In genomic region chr12:15575797-15576560, GRCh38 we compare ENCODE assay signal across 25 cellular contexts.
DNase-seq lines count a peak whose midpoint lies in the region; ATAC-seq and TF ChIP-seq lines count a peak whose summit lies in the region.
"Had no signal": no experiment of that assay in that cellular context is flagged by ENCODE, and none has a peak within 500 bp of the region (broad histone marks: within the 10 kb centered on the region; RNA-seq: fewer than 3 reads in every experiment).

No MANE protein-coding gene starts in this region.

- no peaks in the 10 kb centered on the region for H3K79me2 ChIP-seq in osteoblast (ENCODE audit: insufficient read depth, low read length)

- H3K27ac Mint-ChIP-seq in activated CD4-positive, alpha-beta T cell treated with anti-CD3 and anti-CD28 coated beads, Interleukin-2, amount 10 ng/mL, durations not matched to agents 24 days and 14 days: peak overlapping the region; percentile 60
- H3K27ac Mint-ChIP-seq in activated naive CD8-positive, alpha-beta T cell treated with anti-CD3 and anti-CD28 coated beads for 36 hours: peak overlapping the region; percentile 73
- H3K27ac Mint-ChIP-seq: nephron progenitor cell had no signal

- H3K4me3 Mint-ChIP-seq in activated CD4-positive, alpha-beta T cell treated with anti-CD3 and anti-CD28 coated beads, Interleukin-2, amount 10 ng/mL, durations not matched to agents 24 days and 14 days: no peak overlapping the region
- no peak overlapping the region for H3K4me3 Mint-ChIP-seq in activated naive CD8-positive, alpha-beta T cell treated with anti-CD3 and anti-CD28 coated beads for 36 hours
- H3K4me3 Mint-ChIP-seq: CD4-positive, CD25-positive, alpha-beta regulatory T cell; nephron progenitor cell had no signal

- H3K27ac ChIP-seq in HEK293 (ENCODE audit: extremely low read depth, low read depth, low read length): no peak overlapping the region
- H3K27ac ChIP-seq in osteoblast (ENCODE audit: low read depth, low read length): no peak overlapping the region
- H3K27ac ChIP-seq: psoas muscle, SJCRH30, spleen, tibial artery had no signal

- no peaks in the 10 kb centered on the region for H3K27me3 ChIP-seq in osteoblast (ENCODE audit: insufficient read depth, low read length)
- H3K27me3 ChIP-seq: SJCRH30, spleen, tibial artery had no signal

- H3K9me3 Mint-ChIP-seq in activated CD4-positive, alpha-beta T cell treated with anti-CD3 and anti-CD28 coated beads, Interleukin-2, amount 10 ng/mL, durations not matched to agents 24 days and 14 days: peaks cover 4% of the 10 kb centered on the region
- H3K9me3 Mint-ChIP-seq in activated naive CD8-positive, alpha-beta T cell treated with anti-CD3 and anti-CD28 coated beads for 36 hours: peaks cover 16% of the 10 kb centered on the region

- intact Hi-C loops in activated CD4-positive, alpha-beta T cell treated with anti-CD3 and anti-CD28 coated beads, Interleukin-2, amount 10 ng/mL, durations not matched to agents 24 days and 14 days (cut with micrococcal nuclease): loop anchor here (1.0 to 2.0 kb wide), 2 partner anchors 13 to 30 kb away; no protein-coding TSS in a partner anchor

- no peaks in the 10 kb centered on the region for H3K27me3 Mint-ChIP-seq in activated CD4-positive, alpha-beta T cell treated with anti-CD3 and anti-CD28 coated beads, Interleukin-2, amount 10 ng/mL, durations not matched to agents 24 days and 14 days
- H3K27me3 Mint-ChIP-seq in activated naive CD8-positive, alpha-beta T cell treated with anti-CD3 and anti-CD28 coated beads for 36 hours: no peaks in the 10 kb centered on the region

- H3K4me1 ChIP-seq in HEK293 (ENCODE audit: control insufficient read depth, insufficient read depth, low read length) (no peaks in the 10 kb centered on the region), osteoblast (ENCODE audit: insufficient read depth, low read length) (peaks cover 4% of the 10 kb centered on the region)
- H3K4me1 ChIP-seq: psoas muscle, SJCRH30, tibial artery had no signal

- no peak overlapping the region for H3K4me3 ChIP-seq in HEK293 (ENCODE audit: low read depth, low read length)
- no peak overlapping the region for H3K4me3 ChIP-seq in osteoblast (ENCODE audit: insufficient read depth, low read length)
- H3K4me3 ChIP-seq: K562, psoas muscle, SJCRH30, spleen, tibial artery had no signal

- no peaks in the 10 kb centered on the region for H3K9me3 ChIP-seq in HEK293 (ENCODE audit: control insufficient read depth, insufficient read depth, low read depth, low read length)
- H3K9me3 ChIP-seq in osteoblast (ENCODE audit: low read depth, low read length): no peaks in the 10 kb centered on the region
- H3K9me3 ChIP-seq: psoas muscle, SJCRH30, spleen, tibial artery had no signal

- peaks cover 38% of the 10 kb centered on the region for H3K4me1 Mint-ChIP-seq in activated CD4-positive, alpha-beta T cell treated with anti-CD3 and anti-CD28 coated beads, Interleukin-2, amount 10 ng/mL, durations not matched to agents 24 days and 14 days
- peaks cover 62% of the 10 kb centered on the region for H3K4me1 Mint-ChIP-seq in activated naive CD8-positive, alpha-beta T cell treated with anti-CD3 and anti-CD28 coated beads for 36 hours

- no peaks in the 10 kb centered on the region for H4K20me1 ChIP-seq in osteoblast (ENCODE audit: insufficient read depth, low read length)

- H3K36me3 ChIP-seq in HEK293 (ENCODE audit: control insufficient read depth in 2 of 2, insufficient read depth in 1 of 2, low read length in 2 of 2) (no peaks in the 10 kb centered on the region), osteoblast (ENCODE audit: insufficient read depth, low read length) (no peaks in the 10 kb centered on the region)
- H3K36me3 ChIP-seq: SJCRH30, tibial artery had no signal

- TF ChIP-seq CTCF in HEK293 (tag by site-specific recombination; IDR thresholded peaks at IDR 0.05) (no peak), osteoblast (IDR thresholded peaks at IDR 0.05; ENCODE audit: extremely low read depth, low read depth, low read length) (no peak)

- H3K4me2 ChIP-seq in osteoblast (ENCODE audit: insufficient read depth, low read length): no peak overlapping the region

- POLR2A ChIA-PET in HEK293 (lab: Yijun Ruan, JAX): no interaction called here

- CTCF ChIA-PET in HEK293 (lab: Yijun Ruan, JAX): interaction anchor here (1.1 kb wide), 1 partner anchor 9 kb away, joined by 6 read pairs; no protein-coding TSS in a partner anchor

- DNase-seq in activated CD4-positive, alpha-beta T cell treated with anti-CD3 and anti-CD28 coated beads, Interleukin-2, amount 10 ng/mL, durations not matched to agents 24 days and 14 days: peak; percentile 28
- DNase-seq in activated CD4-positive, alpha-beta T cell treated with anti-CD3 and anti-CD28 coated beads for 1 hour: no peak
- no peak for DNase-seq in activated naive CD8-positive, alpha-beta T cell treated with anti-CD3 and anti-CD28 coated beads for 36 hours
- no peak for DNase-seq in osteoblast (ENCODE audit: insufficient read length, low spot score, missing footprints)
- no peak for DNase-seq in effector CD8-positive, alpha-beta T cell (lab: John Stamatoyannopoulos, UW)
- no peak for DNase-seq in HUDEP-2 (lab: John Stamatoyannopoulos, UW; ENCODE audit: unreplicated experiment in 76 of 76)
- DNase-seq: activated CD4-positive, alpha-beta T cell treated with anti-CD3 and anti-CD28 coated beads, Interleukin-2, amount 50 U/mL, for 48 hours; activated effector memory CD4-positive, alpha-beta T cell treated with anti-CD3 and anti-CD28 coated beads, Interleukin-2, amount 50 U/mL, for 16 hours; CD4-positive, CD25-positive, alpha-beta regulatory T cell; DMS53; islet precursor cell; mesenchymal stem cell; MV-4-11; NCI-H2081 treated with DMSO at 0.1 percent for 48 hours; NCI-H526; nephron progenitor cell; OCI-M1; psoas muscle; SJCRH30; spleen; stimulated activated CD8-positive, alpha-beta memory T cell treated with anti-CD3 and anti-CD28 coated beads, Interleukin-4, amount 100 ng/mL, for 48 hours; tibial artery had no signal

- H2AFZ ChIP-seq in osteoblast (ENCODE audit: low read length): peak overlapping the region; percentile 31

- ATAC-seq in HG03139 (IDR thresholded peaks at IDR 0.05; ENCODE audit: unreplicated experiment): no peak
- ATAC-seq: K562, psoas muscle had no signal

- peaks cover 38% of the 10 kb centered on the region for H3K36me3 Mint-ChIP-seq in activated CD4-positive, alpha-beta T cell treated with anti-CD3 and anti-CD28 coated beads, Interleukin-2, amount 10 ng/mL, durations not matched to agents 24 days and 14 days (ENCODE audit: low read depth)
- peaks cover 40% of the 10 kb centered on the region for H3K36me3 Mint-ChIP-seq in activated naive CD8-positive, alpha-beta T cell treated with anti-CD3 and anti-CD28 coated beads for 36 hours

TF ChIP-seq in HEK293, 187 proteins besides CTCF, POLR2A, EP300 and RAD21:
- TF ChIP-seq ZIC2 (tag by site-specific recombination; IDR thresholded peaks at IDR 0.05) (no peak), SP7 (tag by site-specific recombination; IDR thresholded peaks at IDR 0.05) (peak; percentile 51; the same call in 1 of the 2 replicates), TCF7L2 (IDR thresholded peaks at IDR 0.05; ENCODE audit: borderline replicate concordance, low read depth, low read length) (0 out of 2 replicates have a peak, but pooled peaks have one; percentile 23)
